In the genomic region with DNA sequence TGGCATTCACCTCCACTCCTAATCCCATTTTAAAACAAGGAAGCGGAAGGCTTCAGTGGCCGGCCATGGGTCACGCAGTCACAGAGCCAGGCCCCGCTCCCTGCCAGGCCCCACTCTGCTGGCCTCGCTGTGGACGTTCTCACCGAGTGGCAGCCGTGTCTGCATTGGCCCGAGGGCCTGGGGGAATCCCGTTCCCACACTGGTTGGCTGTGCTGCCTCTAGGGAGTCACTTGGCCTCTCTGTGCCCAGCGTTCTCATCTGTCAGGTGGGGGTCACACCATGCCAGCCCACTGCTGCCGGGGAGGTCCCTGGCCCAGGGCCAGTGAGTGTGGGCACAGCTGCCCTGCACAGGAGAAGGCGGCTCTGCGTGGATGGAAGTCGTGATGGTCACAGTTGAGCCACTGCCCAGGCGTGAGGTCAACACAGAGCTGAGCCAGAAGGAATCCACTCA, we compare ENCODE assay signal across 17 cellular contexts.
"Had no signal": no experiment of that assay in that cellular context is flagged by ENCODE, and none has a peak within 500 bp of the region (broad histone marks: within the 10 kb centered on the region; RNA-seq: fewer than 3 reads in every experiment).

No MANE protein-coding gene starts in this region.

- H3K4me1 Mint-ChIP-seq: naive thymus-derived CD4-positive, alpha-beta T cell had no signal

- ATAC-seq: activated CD4-positive, CD25-positive, alpha-beta regulatory T cell treated with anti-CD3 and anti-CD28 coated beads, Interleukin-2, amount 50 U/mL, for 24 hours; activated naive CD4-positive, alpha-beta T cell treated with anti-CD3 and anti-CD28 coated beads, Interleukin-2, amount 50 U/mL, for 72 hours; activated T-cell treated with anti-CD3 and anti-CD28 coated beads, Interleukin-2, amount 50 U/mL, for 72 hours; left lung; naive thymus-derived CD4-positive, alpha-beta T cell; stimulated activated naive CD8-positive, alpha-beta T cell treated with anti-CD3 and anti-CD28 coated beads, Interleukin-15, Interleukin-2, amounts not matched to agents 100 U/mL and 50 U/mL, for 24 hours had no signal

- H3K27ac ChIP-seq: dorsolateral prefrontal cortex, hepatocyte, left lung, neural progenitor cell, ovary, uterus had no signal

- H3K4me3 ChIP-seq: dorsolateral prefrontal cortex, hepatocyte, left lung, neural progenitor cell, ovary, tibial nerve, uterus had no signal

- DNase-seq: activated effector memory CD4-positive, alpha-beta T cell treated with anti-CD3 and anti-CD28 coated beads, Interleukin-2, amount 50 U/mL, for 16 hours; activated T-cell treated with anti-CD3 and anti-CD28 coated beads, Interleukin-2, amount 50 U/mL, for 72 hours; amniotic stem cell; caudate nucleus; mesendoderm; naive thymus-derived CD4-positive, alpha-beta T cell; stimulated activated naive CD8-positive, alpha-beta T cell treated with anti-CD3 and anti-CD28 coated beads, Interleukin-15, Interleukin-2, amounts not matched to agents 100 U/mL and 50 U/mL, for 24 hours; T-helper 9 cell; uterus had no signal

- H3K36me3 ChIP-seq: left lung, neural progenitor cell, ovary, tibial nerve, uterus had no signal

- H3K27me3 ChIP-seq: ovary had no signal

- H3K9me3 ChIP-seq: left lung, ovary, tibial nerve, uterus had no signal

- H3K36me3 Mint-ChIP-seq: activated naive CD4-positive, alpha-beta T cell treated with anti-CD3 and anti-CD28 coated beads, Interleukin-2, amount 50 U/mL, for 72 hours; naive thymus-derived CD4-positive, alpha-beta T cell; neural progenitor cell had no signal

- H3K4me1 ChIP-seq: left lung, uterus had no signal

- H3K27ac Mint-ChIP-seq: activated naive CD4-positive, alpha-beta T cell treated with anti-CD3 and anti-CD28 coated beads, Interleukin-2, amount 50 U/mL, for 72 hours; activated T-cell treated with anti-CD3 and anti-CD28 coated beads, Interleukin-2, amount 50 U/mL, for 72 hours; neural progenitor cell had no signal

- H3K4me3 Mint-ChIP-seq: activated T-cell treated with anti-CD3 and anti-CD28 coated beads, Interleukin-2, amount 50 U/mL, for 72 hours; naive thymus-derived CD4-positive, alpha-beta T cell; neural progenitor cell had no signal

- H3K9me3 Mint-ChIP-seq: activated naive CD4-positive, alpha-beta T cell treated with anti-CD3 and anti-CD28 coated beads, Interleukin-2, amount 50 U/mL, for 72 hours; activated T-cell treated with anti-CD3 and anti-CD28 coated beads, Interleukin-2, amount 50 U/mL, for 72 hours; naive thymus-derived CD4-positive, alpha-beta T cell; neural progenitor cell had no signal
